Comparison of ENCODE assay signal across 8 cellular contexts in genomic region chr7:105014725-105015630, GRCh38. TPM values are rescaled to one million over a fixed set of nuclear protein-coding genes. Genes with fewer than 3 reads are reported as not detected.
DNase-seq lines count a peak whose midpoint lies in the region; ATAC-seq and TF ChIP-seq lines count a peak whose summit lies in the region.

No MANE protein-coding gene starts in this region.

- peak; percentile 49 for DNase-seq in activated gamma-delta T cell treated with Interleukin-2 at 50 U/mL for 16 hours
- no peak for DNase-seq in activated gamma-delta T cell (lab: John Stamatoyannopoulos, UW)
- peak; percentile 67 for DNase-seq in NCI-H2227 (lab: John Stamatoyannopoulos, UW; ENCODE audit: unreplicated experiment)
- DNase-seq in activated CD8-positive, alpha-beta memory T cell treated with anti-CD3 and anti-CD28 coated beads for 1 hour (ENCODE audit: extremely low read depth in 1 of 2, low read depth in 1 of 2) = peak; percentile 21 to 28
- DNase-seq in endothelial cell (ENCODE audit: low spot score) = peak; percentile 11
- peak; percentile 47 to 83 for DNase-seq in stimulated activated effector memory CD8-positive, alpha-beta T cell treated with anti-CD3 and anti-CD28 coated beads, Interleukin-12 subunit alpha, Interleukin-12 subunit beta, amount 100 ng/mL, for 72 hours (ENCODE audit: low spot score in 2 of 2)
- no peak for DNase-seq in NCI-H2029 (lab: John Stamatoyannopoulos, UW)

- H3K27me3 Mint-ChIP-seq in endothelial cell (ENCODE audit: unreplicated experiment) = peaks cover 33% of the 10 kb centered on the region

- peaks cover 30% of the 10 kb centered on the region for H3K4me1 ChIP-seq in mononuclear cell (ENCODE audit: insufficient read depth, low read length)

- H3K9me3 Mint-ChIP-seq in endothelial cell (ENCODE audit: unreplicated experiment) = peaks cover 4% of the 10 kb centered on the region
- H3K9me3 Mint-ChIP-seq in stimulated activated effector memory CD8-positive, alpha-beta T cell treated with anti-CD3 and anti-CD28 coated beads, Interleukin-12 subunit alpha, Interleukin-12 subunit beta, amount 100 ng/mL, for 72 hours = no peaks in the 10 kb centered on the region

- H3K9me3 ChIP-seq in mononuclear cell (ENCODE audit: low read depth, low read length) = no peaks in the 10 kb centered on the region

- H3K4me1 Mint-ChIP-seq in endothelial cell (ENCODE audit: unreplicated experiment) = peaks cover 45% of the 10 kb centered on the region
- peaks cover 36% of the 10 kb centered on the region for H3K4me1 Mint-ChIP-seq in stimulated activated effector memory CD8-positive, alpha-beta T cell treated with anti-CD3 and anti-CD28 coated beads, Interleukin-12 subunit alpha, Interleukin-12 subunit beta, amount 100 ng/mL, for 72 hours

- peaks cover 20% of the 10 kb centered on the region for H3K36me3 Mint-ChIP-seq in endothelial cell (ENCODE audit: low read depth, unreplicated experiment)
- peaks cover 100% of the 10 kb centered on the region for H3K36me3 Mint-ChIP-seq in stimulated activated effector memory CD8-positive, alpha-beta T cell treated with anti-CD3 and anti-CD28 coated beads, Interleukin-12 subunit alpha, Interleukin-12 subunit beta, amount 100 ng/mL, for 72 hours

- TF ChIP-seq CTCF in endothelial cell (IDR thresholded peaks at IDR 0.05; ENCODE audit: unreplicated experiment) = no peak

- H3K4me3 ChIP-seq in mononuclear cell (ENCODE audit: low read length) = peak overlapping the region; percentile 99

- H3K27me3 ChIP-seq in mononuclear cell (ENCODE audit: insufficient read depth, low read length) = no peaks in the 10 kb centered on the region

- H3K27ac Mint-ChIP-seq in endothelial cell (ENCODE audit: unreplicated experiment) = peak overlapping the region; percentile 99
- peak overlapping the region; percentile 100 for H3K27ac Mint-ChIP-seq in stimulated activated effector memory CD8-positive, alpha-beta T cell treated with anti-CD3 and anti-CD28 coated beads, Interleukin-12 subunit alpha, Interleukin-12 subunit beta, amount 100 ng/mL, for 72 hours

- ATAC-seq in stimulated activated effector memory CD8-positive, alpha-beta T cell treated with anti-CD3 and anti-CD28 coated beads, Interleukin-12 subunit alpha, Interleukin-12 subunit beta, amount 100 ng/mL, for 72 hours = peak; percentile 4

- peak overlapping the region; percentile 100 for H3K4me3 Mint-ChIP-seq in endothelial cell (ENCODE audit: unreplicated experiment)
- H3K4me3 Mint-ChIP-seq in stimulated activated effector memory CD8-positive, alpha-beta T cell treated with anti-CD3 and anti-CD28 coated beads, Interleukin-12 subunit alpha, Interleukin-12 subunit beta, amount 100 ng/mL, for 72 hours = peak overlapping the region; percentile 100

RNA-seq across cellular contexts. Expression of gene KMT2E, which starts 1.0 kb away (rescaled TPM):
- total RNA-seq in endothelial cell (ENCODE audit: unreplicated experiment) (71.0 TPM), mononuclear cell (497 TPM)

Comparison
In these comparisons a context has a peak if more than half of its experiments do, and no peak if none do; other contexts are left out.
1. DNase-seq: peak in activated gamma-delta T cell treated with Interleukin-2 at 50 U/mL for 16 hours (single experiment), NCI-H2227 (single experiment), activated CD8-positive, alpha-beta memory T cell treated with anti-CD3 and anti-CD28 coated beads for 1 hour (2 of 2), endothelial cell (single experiment) and stimulated activated effector memory CD8-positive, alpha-beta T cell treated with anti-CD3 and anti-CD28 coated beads, Interleukin-12 subunit alpha, Interleukin-12 subunit beta, amount 100 ng/mL, for 72 hours (2 of 2); none in activated gamma-delta T cell (single experiment) and NCI-H2029 (single experiment).